ENCODE assay signal across 8 cellular contexts in the genomic region with DNA sequence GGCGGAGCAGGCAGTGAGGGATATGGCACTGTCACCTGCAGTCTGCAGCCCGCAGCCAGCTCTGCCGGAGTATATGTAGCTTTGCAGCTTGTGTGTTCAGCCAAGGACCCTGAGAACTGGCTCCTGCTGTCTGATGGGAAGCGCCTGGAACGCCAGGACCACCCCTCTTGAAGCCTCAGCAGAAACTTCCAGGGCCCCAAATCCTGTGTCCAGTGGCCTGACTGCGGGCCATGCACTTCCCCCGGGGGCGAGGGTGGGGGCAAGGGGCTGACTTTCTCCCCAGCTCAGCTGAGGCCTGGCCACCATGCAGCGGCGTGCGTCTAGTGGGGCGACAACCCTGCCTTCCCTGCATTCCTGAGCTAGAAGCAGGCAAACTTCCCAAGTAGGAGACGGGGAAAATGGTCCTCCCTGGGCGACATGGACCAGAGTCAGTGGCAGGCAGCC. TPM values are rescaled to one million over a fixed set of nuclear protein-coding genes. Genes with fewer than 3 reads are reported as not detected.
DNase-seq lines count a peak whose midpoint lies in the region; ATAC-seq, FAIRE-seq and TF ChIP-seq lines count a peak whose summit lies in the region.

No MANE protein-coding gene starts in this region.

- no peak overlapping the region for H3K18ac ChIP-seq in H1 (ENCODE audit: extremely low read depth, low read length)

- peak overlapping the region; percentile 36 for H4K91ac ChIP-seq in H1 (replicated peaks; ENCODE audit: insufficient read length, low read length)

- H3K56ac ChIP-seq in H1 (replicated peaks; ENCODE audit: insufficient read length, low read depth, low read length) = no peak overlapping the region

- H2BK12ac ChIP-seq in H1 (ENCODE audit: low read depth, low read length) = no peak overlapping the region

- H2BK20ac ChIP-seq in H1 (ENCODE audit: low read length) = no peak overlapping the region

- peaks cover 0 to 61% (median 20%) of the 10 kb centered on the region in 4 donors for H3K4me1 Mint-ChIP-seq in CD4-positive, CD25-positive, alpha-beta regulatory T cell
- H3K4me1 Mint-ChIP-seq in neural progenitor cell = peaks cover 32% of the 10 kb centered on the region

- no peak for DNase-seq in CD4-positive, CD25-positive, alpha-beta regulatory T cell
- no peak for DNase-seq in NT2/D1 (ENCODE audit: low read depth, low spot score)
- DNase-seq in H1 (ENCODE audit: low read depth in 1 of 2, low spot score in 2 of 2) = no peak
- DNase-seq in neural progenitor cell (ENCODE audit: low spot score) = no peak
- DNase-seq in kidney glomerular epithelial cell (lab: John Stamatoyannopoulos, UW) = no peak
- no peak for DNase-seq in COLO829 (ENCODE audit: low spot score)

- H3K27me3 ChIP-seq in CD4-positive, CD25-positive, alpha-beta regulatory T cell (ENCODE audit: control insufficient read depth, insufficient read depth, low read length) = no peaks in the 10 kb centered on the region
- H3K27me3 ChIP-seq in NT2/D1 (ENCODE audit: insufficient read depth, insufficient read length) (no peaks in the 10 kb centered on the region), H1 (replicated peaks in 1 of 4; ENCODE audit: control insufficient read depth in 3 of 4, extremely low read depth in 1 of 4, insufficient read depth in 3 of 4, low read length in 3 of 4) (no peaks in the 10 kb centered on the region), neural progenitor cell (no peaks in the 10 kb centered on the region)

- peaks cover 14% of the 10 kb centered on the region; the same call in 1 of the 2 replicates for H3K23me2 ChIP-seq in H1 (ENCODE audit: low read depth, low read length)

- H3K4me3 Mint-ChIP-seq in CD4-positive, CD25-positive, alpha-beta regulatory T cell = peak overlapping the region; percentile 48 to 92 (median 78)
- H3K4me3 Mint-ChIP-seq in neural progenitor cell = no peak overlapping the region

- H2BK5ac ChIP-seq in H1 (ENCODE audit: low read depth, low read length) = peak overlapping the region; percentile 60; the same call in 1 of the 2 replicates

- peak overlapping the region; percentile 44 for H3K4me3 ChIP-seq in CD4-positive, CD25-positive, alpha-beta regulatory T cell (ENCODE audit: low read depth, low read length)
- H3K4me3 ChIP-seq in NT2/D1 (ENCODE audit: insufficient read length, low read depth) (no peak overlapping the region), H1 (ENCODE audit: extremely low read depth in 1 of 4, insufficient read depth in 2 of 4, low read depth in 3 of 4, low read length in 4 of 4) (peak overlapping the region; percentile 58 to 97 (median 60)), neural progenitor cell (peak overlapping the region; percentile 80)

- H4K5ac ChIP-seq in H1 (ENCODE audit: insufficient read length, low read depth, low read length) = no peak overlapping the region

- no peak for TF ChIP-seq POLR2A in H1 (IDR thresholded peaks at IDR 0.05; ENCODE audit: control extremely low read depth in 1 of 2, low read depth in 2 of 2, low read length in 2 of 2)

- H2AFZ ChIP-seq in H1 (ENCODE audit: low read length) (no peak overlapping the region), neural progenitor cell (replicated peaks) (no peak overlapping the region)

- H3K9ac ChIP-seq in NT2/D1 (ENCODE audit: insufficient read length, low read depth) = peak overlapping the region; percentile 21
- peak overlapping the region in 1 of 4 experiments; percentile 58; a peak in 1 of 7 replicates for H3K9ac ChIP-seq in H1 (replicated peaks in 1 of 4; ENCODE audit: extremely low read depth in 1 of 4, low read depth in 3 of 4, low read length in 3 of 4)
- no peak overlapping the region for H3K9ac ChIP-seq in neural progenitor cell

- H4K20me1 ChIP-seq in H1 (replicated peaks in 1 of 2; ENCODE audit: control insufficient read depth in 1 of 2, insufficient read depth in 2 of 2, low read length in 2 of 2) (peaks cover 18 to 46% of the 10 kb centered on the region in 2 experiments), neural progenitor cell (ENCODE audit: low read depth) (peaks cover 90% of the 10 kb centered on the region)

- H3K23ac ChIP-seq in H1 (ENCODE audit: insufficient read length) = no peak overlapping the region

- H2BK15ac ChIP-seq in H1 (ENCODE audit: low read length) = no peak overlapping the region

- no peak for TF ChIP-seq RAD21 in H1 (IDR thresholded peaks at IDR 0.05 in 1 of 2, conservative IDR thresholded peaks at IDR 0.05 in 1 of 2; ENCODE audit: low read depth in 2 of 2, low read length in 2 of 2)

- WGBS in H1 (ENCODE audit: extremely low coverage in 1 of 2, insufficient coverage in 1 of 2, insufficient read length in 1 of 2, insufficient replicate concordance in 2 of 2, low coverage in 1 of 2, low lambda C conversion rate in 2 of 2, missing lambda C conversion rate in 1 of 2), 2 experiments = 78% methylated on average over 12 of the region's 14 CpGs; no CpG with 5 or more reads in 1 of the 2 experiments

- H4K8ac ChIP-seq in H1 (ENCODE audit: extremely low read depth, insufficient read depth, low read length) = peak overlapping the region; percentile 82

- FAIRE-seq in H1 (lab: Jason Lieb, UNC) = no peak

- H3K27ac ChIP-seq in CD4-positive, CD25-positive, alpha-beta regulatory T cell (ENCODE audit: insufficient read depth, low read length, poor library complexity, severe bottlenecking) = peak overlapping the region; percentile 90
- H3K27ac ChIP-seq in H1 (ENCODE audit: low read depth, low read length) = no peak overlapping the region
- no peak overlapping the region for H3K27ac ChIP-seq in neural progenitor cell

- no peaks in the 10 kb centered on the region for H3K9me3 Mint-ChIP-seq in CD4-positive, CD25-positive, alpha-beta regulatory T cell
- H3K9me3 Mint-ChIP-seq in neural progenitor cell = no peaks in the 10 kb centered on the region

- ATAC-seq in CD4-positive, CD25-positive, alpha-beta regulatory T cell (ENCODE audit: low read depth in 2 of 2) = no peak
- no peak for ATAC-seq in HG03378 (IDR thresholded peaks at IDR 0.05; ENCODE audit: unreplicated experiment)
- no peak for ATAC-seq in GM21515 (IDR thresholded peaks at IDR 0.05; ENCODE audit: unreplicated experiment)

- TF ChIP-seq CTCF in H1 (IDR thresholded peaks at IDR 0.05; ENCODE audit: control extremely low read depth in 1 of 3, insufficient read depth in 1 of 3, low read depth in 1 of 3, low read length in 3 of 3) (no peak), neural progenitor cell (IDR thresholded peaks at IDR 0.05) (no peak)

- H3K36me3 Mint-ChIP-seq in CD4-positive, CD25-positive, alpha-beta regulatory T cell = no peaks in the 10 kb centered on the region
- H3K36me3 Mint-ChIP-seq in neural progenitor cell = no peaks in the 10 kb centered on the region

- H3K79me1 ChIP-seq in H1 (ENCODE audit: low read depth, low read length) = peaks cover 46% of the 10 kb centered on the region

- CTCF ChIA-PET in H1 (lab: Charles Lee; ENCODE audit: partially characterized antibody) = interaction anchor here (0.6 to 9.3 kb wide), 8 partner anchors 9 to 69 kb away, joined by 3 to 105 read pairs (median 4); a partner anchor contains a TSS

- H3K36me3 ChIP-seq in CD4-positive, CD25-positive, alpha-beta regulatory T cell (ENCODE audit: control insufficient read depth, insufficient read depth, low read length) = no peaks in the 10 kb centered on the region
- H3K36me3 ChIP-seq in NT2/D1 (ENCODE audit: insufficient read depth, insufficient read length, low read length) (peaks cover 43% of the 10 kb centered on the region), H1 (ENCODE audit: control insufficient read depth in 2 of 4, insufficient read depth in 4 of 4, low read length in 3 of 4) (no peaks in the 10 kb centered on the region), neural progenitor cell (no peaks in the 10 kb centered on the region)

- peak overlapping the region; percentile 69 to 96 for H3K4me2 ChIP-seq in H1 (ENCODE audit: insufficient read depth in 1 of 2, low read depth in 2 of 2, low read length in 2 of 2)
- H3K4me2 ChIP-seq in neural progenitor cell = peak overlapping the region; percentile 97

- H3K4ac ChIP-seq in H1 (replicated peaks; ENCODE audit: insufficient read length, low read depth, low read length) = no peak overlapping the region

- H3K79me2 ChIP-seq in H1 (ENCODE audit: control insufficient read depth in 1 of 2, insufficient read depth in 2 of 2, low read length in 2 of 2) (peaks cover 0 to 65% of the 10 kb centered on the region in 2 experiments; a peak in 2 of 4 replicates), neural progenitor cell (ENCODE audit: low read depth) (peaks cover 60% of the 10 kb centered on the region)

- H3K27me3 Mint-ChIP-seq in CD4-positive, CD25-positive, alpha-beta regulatory T cell = no peaks in the 10 kb centered on the region
- peaks cover 2% of the 10 kb centered on the region for H3K27me3 Mint-ChIP-seq in neural progenitor cell (ENCODE audit: insufficient read depth, low read depth)

- H3K4me1 ChIP-seq in CD4-positive, CD25-positive, alpha-beta regulatory T cell (ENCODE audit: control insufficient read depth, insufficient read depth, low read length, poor library complexity, severe bottlenecking) = peaks cover 30% of the 10 kb centered on the region
- peaks cover 30% of the 10 kb centered on the region for H3K4me1 ChIP-seq in NT2/D1 (ENCODE audit: insufficient read depth, insufficient read length)
- H3K4me1 ChIP-seq in H1 (replicated peaks in 1 of 4; ENCODE audit: control insufficient read depth in 3 of 4, insufficient read depth in 4 of 4, low read length in 3 of 4) = peaks cover 5 to 40% (median 31%) of the 10 kb centered on the region in 4 experiments
- peaks cover 26% of the 10 kb centered on the region for H3K4me1 ChIP-seq in neural progenitor cell

- H2BK120ac ChIP-seq in H1 (replicated peaks; ENCODE audit: low read depth, low read length) = no peak overlapping the region

- no peak overlapping the region for H3K14ac ChIP-seq in H1 (ENCODE audit: insufficient read length)

- no peaks in the 10 kb centered on the region for H3K9me3 ChIP-seq in CD4-positive, CD25-positive, alpha-beta regulatory T cell (ENCODE audit: control insufficient read depth in 2 of 2, low read length in 2 of 2)
- no peaks in the 10 kb centered on the region for H3K9me3 ChIP-seq in NT2/D1 (ENCODE audit: insufficient read depth, low read length)
- no peaks in the 10 kb centered on the region for H3K9me3 ChIP-seq in H1 (ENCODE audit: insufficient read depth in 2 of 2, low read depth in 1 of 2, low read length in 1 of 2)
- H3K9me3 ChIP-seq in neural progenitor cell (ENCODE audit: low read depth) = no peaks in the 10 kb centered on the region

- H3F3A ChIP-seq in neural progenitor cell (ENCODE audit: low read depth) = peaks cover 32% of the 10 kb centered on the region

- H3K27ac Mint-ChIP-seq in CD4-positive, CD25-positive, alpha-beta regulatory T cell = peak overlapping the region in 2 of 3 donors; percentile 42 to 89
- H3K27ac Mint-ChIP-seq in neural progenitor cell = no peak overlapping the region

- TF ChIP-seq EP300 in H1 (IDR thresholded peaks at IDR 0.05; ENCODE audit: borderline replicate concordance in 1 of 2, low read depth in 2 of 2, low read length in 2 of 2) = no peak

- H2AK5ac ChIP-seq in H1 (ENCODE audit: low read depth, low read length) = no peak overlapping the region

- POLR2A ChIA-PET in H1 (lab: Charles Lee; ENCODE audit: partially characterized antibody) = interaction anchor here (1.3 to 2.8 kb wide), 7 partner anchors 9 to 283 kb away, joined by 4 to 24 read pairs (median 10); a partner anchor contains a TSS

RNA-seq across cellular contexts. Expression of a gene that starts 32.3 kb away (rescaled TPM):
- total RNA-seq in CD4-positive, CD25-positive, alpha-beta regulatory T cell = 41.5 TPM
- polyA plus RNA-seq in CD4-positive, CD25-positive, alpha-beta regulatory T cell = 10 to 100 TPM; 12.7 to 19.4 (median 15.4) TPM
- total RNA-seq in H1 (2021; fragmentation: NEBNext Ultra II Directional; extraction: Animal tissue kit (Norgen Biotek cat#: 25700)) = 46.0 and 47.8 TPM in 2 replicates
- 48.2 and 74.5 TPM in 2 replicates for polyA plus RNA-seq in H1 (2011; rRNA removed)
- 50.7 TPM for polyA plus RNA-seq in H1 (2011; cell fraction: cytosol; rRNA removed)
- 82.6 TPM for polyA plus RNA-seq in H1 (2011; cell fraction: nucleus; rRNA removed)
- 28.1 to 40.3 TPM (median 36.9 TPM) in 4 replicates for polyA plus RNA-seq in H1 (2012, experiment 1 of 2)
- polyA plus RNA-seq in H1 (2012, experiment 2 of 2) = 32.5 TPM
- polyA plus RNA-seq in H1 (2013, experiment 1 of 2) = 35.2 TPM
- 34.6 TPM for polyA plus RNA-seq in H1 (2013, experiment 2 of 2)
- 25.0 and 35.5 TPM in 2 replicates for polyA minus RNA-seq in H1 (2011; rRNA and poly(A)+ RNA removed)
- 30.1 TPM for polyA minus RNA-seq in H1 (2011; cell fraction: cytosol; rRNA and poly(A)+ RNA removed)
- 29.5 TPM for polyA minus RNA-seq in H1 (2011; cell fraction: nucleus; rRNA and poly(A)+ RNA removed)
- total RNA-seq in neural progenitor cell (ENCODE audit: low replicate concordance) = 18.1 and 41.2 TPM in 2 replicates
